ENCODE assay signal across 8 cellular contexts in the genomic region with DNA sequence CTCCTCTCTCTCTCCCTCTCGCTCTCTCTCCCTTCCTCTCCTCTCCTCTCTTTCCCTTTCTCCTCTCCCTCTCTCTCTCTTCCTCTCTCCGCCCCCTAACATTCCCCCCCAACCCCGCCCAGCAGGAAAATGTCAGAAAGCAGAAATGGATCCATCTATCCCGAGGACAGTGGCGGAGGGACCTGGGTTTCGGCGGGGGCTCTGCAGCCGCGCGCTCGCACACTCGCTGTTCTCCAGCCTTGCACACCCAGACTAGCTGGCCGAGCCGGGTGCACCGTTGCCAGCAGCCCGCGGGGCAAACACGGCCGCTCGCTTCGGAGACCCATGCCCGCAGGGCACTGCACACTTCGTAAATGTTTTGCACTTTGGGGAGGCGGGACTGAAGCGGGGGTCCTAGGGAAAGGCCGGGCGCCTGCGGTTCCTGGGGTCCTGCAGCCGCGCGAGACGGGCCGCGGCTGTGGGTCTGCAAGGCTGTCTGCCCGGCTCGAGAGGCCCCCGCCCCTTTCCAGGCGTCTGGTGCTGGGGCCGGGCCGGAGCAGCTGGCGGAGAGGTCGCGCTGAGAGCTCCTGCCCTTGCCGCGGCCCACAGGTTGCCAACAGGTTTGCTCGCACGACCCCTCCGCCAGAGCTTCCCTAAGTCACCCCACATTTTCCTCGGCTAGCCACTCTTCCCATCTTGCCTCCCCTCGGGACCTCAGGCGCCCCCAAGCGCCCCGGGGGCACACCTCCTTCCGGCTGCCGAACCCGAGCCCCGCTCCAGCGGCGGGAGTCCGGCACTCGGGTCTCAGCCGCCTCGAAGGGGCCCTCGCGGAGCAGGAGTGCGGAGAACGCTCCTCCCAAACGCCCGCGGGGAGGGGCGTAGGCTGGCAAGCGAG. TPM values are rescaled to one million over a fixed set of nuclear protein-coding genes. Genes with fewer than 3 reads are reported as not detected.
A peak's percentile ranks its signal among the peaks of the same experiment; 100 is the strongest.
DNase-seq lines count a peak whose midpoint lies in the region; ATAC-seq and TF ChIP-seq lines count a peak whose summit lies in the region.

No MANE protein-coding gene starts in this region.

- TF ChIP-seq EP300 in upper lobe of left lung (IDR thresholded peaks at IDR 0.05): no peak

- no peaks in the 10 kb centered on the region for H3K9me3 Mint-ChIP-seq in activated T-helper 2 cell treated with anti-CD3 and anti-CD28 coated beads, Interferon-gamma antibody, Interleukin-2, Interleukin-4, amounts not matched to agents 10 μg/mL and 5 μg/mL and 100 μg/mL, durations not matched to agents 14 hours and 24 hours and 36 hours

- peaks cover 56% of the 10 kb centered on the region for H3K27me3 Mint-ChIP-seq in activated T-helper 2 cell treated with anti-CD3 and anti-CD28 coated beads, Interferon-gamma antibody, Interleukin-2, Interleukin-4, amounts not matched to agents 10 μg/mL and 5 μg/mL and 100 μg/mL, durations not matched to agents 14 hours and 24 hours and 36 hours (ENCODE audit: low read depth)

- H3K9ac ChIP-seq in OCI-LY1 (ENCODE audit: low read length): no peak overlapping the region

- no peaks in the 10 kb centered on the region for H3K79me2 ChIP-seq in OCI-LY1 (ENCODE audit: insufficient read depth, low read length)

- H3K4me1 ChIP-seq in OCI-LY1 (ENCODE audit: insufficient read depth, low read length, severe bottlenecking) (peaks cover 14% of the 10 kb centered on the region), foreskin keratinocyte (no peaks in the 10 kb centered on the region), neuron (ENCODE audit: insufficient read depth, low read length) (peaks cover 38% of the 10 kb centered on the region), upper lobe of left lung (peaks cover 25 to 45% (median 31%) of the 10 kb centered on the region in 4 donors)

- no peaks in the 10 kb centered on the region for H3K36me3 Mint-ChIP-seq in activated T-helper 2 cell treated with anti-CD3 and anti-CD28 coated beads, Interferon-gamma antibody, Interleukin-2, Interleukin-4, amounts not matched to agents 10 μg/mL and 5 μg/mL and 100 μg/mL, durations not matched to agents 14 hours and 24 hours and 36 hours (ENCODE audit: low read depth)

- H2AFZ ChIP-seq in OCI-LY1 (ENCODE audit: low read length) (no peak overlapping the region), neuron (ENCODE audit: low read depth, low read length) (peak overlapping the region; percentile 84)

- TF ChIP-seq CTCF in OCI-LY1 (IDR thresholded peaks at IDR 0.05; ENCODE audit: low read length) (no peak), foreskin keratinocyte (conservative IDR thresholded peaks at IDR 0.05) (no peak), upper lobe of left lung (IDR thresholded peaks at IDR 0.05) (peak in 1 of 6 experiments; percentile 83)

- TF ChIP-seq POLR2A in upper lobe of left lung (IDR thresholded peaks at IDR 0.05): no peak

- H3K4me3 ChIP-seq in OCI-LY1 (ENCODE audit: low read depth, low read length, poor library complexity, severe bottlenecking) (peak overlapping the region; percentile 58), neuron (ENCODE audit: low read length) (peak overlapping the region; percentile 58), upper lobe of left lung (peak overlapping the region; percentile 64 to 73 (median 71))

- H3K27ac ChIP-seq in OCI-LY1 (ENCODE audit: low read depth, low read length, poor library complexity, severe bottlenecking): no peak overlapping the region
- H3K27ac ChIP-seq in foreskin keratinocyte: no peak overlapping the region
- peak overlapping the region in 2 of 4 donors; percentile 27 to 51 for H3K27ac ChIP-seq in upper lobe of left lung

- peak overlapping the region; percentile 95 for H3K27ac Mint-ChIP-seq in activated T-helper 2 cell treated with anti-CD3 and anti-CD28 coated beads, Interferon-gamma antibody, Interleukin-2, Interleukin-4, amounts not matched to agents 10 μg/mL and 5 μg/mL and 100 μg/mL, durations not matched to agents 14 hours and 24 hours and 36 hours

- H4K20me1 ChIP-seq in OCI-LY1 (ENCODE audit: insufficient read depth, low read length): no peaks in the 10 kb centered on the region

- WGBS in upper lobe of left lung, 2 donors: 0 to 1% methylated on average over 20 to 40 of the region's 72 CpGs

- DNase-seq in ACHN (peak; percentile 55), GOT3 (lab: John Stamatoyannopoulos, UW) (peak; percentile 14), foreskin keratinocyte (no peak), upper lobe of left lung (peak in 1 of 2 donors; percentile 91)
- peak; percentile 55 for DNase-seq in activated T-helper 2 cell treated with anti-CD3 and anti-CD28 coated beads, Interferon-gamma antibody, Interleukin-2, Interleukin-4, amounts not matched to agents 10 μg/mL and 5 μg/mL and 100 μg/mL, durations not matched to agents 14 hours and 24 hours and 36 hours (ENCODE audit: low spot score)

- H3F3A ChIP-seq in OCI-LY1 (ENCODE audit: insufficient read depth, low read length): no peaks in the 10 kb centered on the region

- H3K36me3 ChIP-seq in OCI-LY1 (ENCODE audit: insufficient read depth, low read length): no peaks in the 10 kb centered on the region
- H3K36me3 ChIP-seq in neuron (ENCODE audit: insufficient read depth, low read length): no peaks in the 10 kb centered on the region
- no peaks in the 10 kb centered on the region for H3K36me3 ChIP-seq in upper lobe of left lung

- in situ Hi-C loops in ACHN (cut with HindIII; ENCODE audit: low pct_ligation_motif_present, low pct_unique_long_range_greater_than_20kb, low sequenced_read_pairs): no loop called here

- H3K4me3 Mint-ChIP-seq in activated T-helper 2 cell treated with anti-CD3 and anti-CD28 coated beads, Interferon-gamma antibody, Interleukin-2, Interleukin-4, amounts not matched to agents 10 μg/mL and 5 μg/mL and 100 μg/mL, durations not matched to agents 14 hours and 24 hours and 36 hours (ENCODE audit: low read depth): peak overlapping the region; percentile 99

- H3K9me2 ChIP-seq in OCI-LY1 (ENCODE audit: low read depth, low read length): no peaks in the 10 kb centered on the region

- intact Hi-C loops in activated T-helper 2 cell treated with anti-CD3 and anti-CD28 coated beads, Interferon-gamma antibody, Interleukin-2, Interleukin-4, amounts not matched to agents 10 μg/mL and 5 μg/mL and 100 μg/mL, durations not matched to agents 14 hours and 24 hours and 36 hours (cut with micrococcal nuclease): loop anchor here (2.0 to 10.0 kb wide), 4 partner anchors 120 to 794 kb away; partner anchors contain the start of genes CCDC167 and ZFAND3

- H3K27me3 ChIP-seq in OCI-LY1 (ENCODE audit: insufficient read depth, low read length) (peaks cover 18% of the 10 kb centered on the region; the same call in 1 of the 2 replicates), foreskin keratinocyte (peaks cover 75% of the 10 kb centered on the region), neuron (ENCODE audit: insufficient read depth, low read length) (peaks cover 15% of the 10 kb centered on the region), upper lobe of left lung (peaks cover 0 to 30% (median 16%) of the 10 kb centered on the region in 4 donors)

- peaks cover 23% of the 10 kb centered on the region for H3K4me1 Mint-ChIP-seq in activated T-helper 2 cell treated with anti-CD3 and anti-CD28 coated beads, Interferon-gamma antibody, Interleukin-2, Interleukin-4, amounts not matched to agents 10 μg/mL and 5 μg/mL and 100 μg/mL, durations not matched to agents 14 hours and 24 hours and 36 hours (ENCODE audit: low read depth)

- H3K9me3 ChIP-seq in OCI-LY1 (ENCODE audit: low read length) (no peaks in the 10 kb centered on the region), neuron (ENCODE audit: low read length) (no peaks in the 10 kb centered on the region), upper lobe of left lung (no peaks in the 10 kb centered on the region)

- peak overlapping the region; percentile 74 for H3K4me2 ChIP-seq in OCI-LY1 (ENCODE audit: low read length)

- peak; percentile 5 for ATAC-seq in foreskin keratinocyte
- peak in 1 of 2 donors; percentile 45 for ATAC-seq in upper lobe of left lung (ENCODE audit: low FRiP score in 2 of 2)
- no peak for ATAC-seq in HG02763 (IDR thresholded peaks at IDR 0.05; ENCODE audit: unreplicated experiment)

RNA-seq across cellular contexts. Expression of gene MDGA1, which starts 0.8 kb away (rescaled TPM):
- total RNA-seq in activated T-helper 2 cell treated with anti-CD3 and anti-CD28 coated beads, Interferon-gamma antibody, Interleukin-2, Interleukin-4, amounts not matched to agents 10 μg/mL and 5 μg/mL and 100 μg/mL, durations not matched to agents 14 hours and 24 hours and 36 hours: 1.8 and 2.1 TPM in 2 replicates
- 0.32 and 1.5 TPM in 2 replicates for total RNA-seq in foreskin keratinocyte
- 0.18 and 1.0 TPM in 2 replicates for polyA plus RNA-seq in foreskin keratinocyte
- 10 to 100 TPM in 2 of 6 donors, 1 to 10 TPM in 4; 3.1 to 19.6 (median 5.8) TPM for total RNA-seq in upper lobe of left lung

Comparison
In these comparisons a context has a peak if more than half of its experiments do, and no peak if none do; other contexts are left out.
1. DNase-seq: peak in ACHN (single experiment), GOT3 (single experiment) and activated T-helper 2 cell treated with anti-CD3 and anti-CD28 coated beads, Interferon-gamma antibody, Interleukin-2, Interleukin-4, amounts not matched to agents 10 μg/mL and 5 μg/mL and 100 μg/mL, durations not matched to agents 14 hours and 24 hours and 36 hours (single experiment); none in foreskin keratinocyte (0 of 2).
2. Peak in every context shown above with its lines, with median percentiles within 50 percentile points of each other: H3K4me3 ChIP-seq.